In genomic region chr13:52141299-52141698, GRCh38 we compare ENCODE assay signal across 30 cellular contexts. TPM values are rescaled to one million over a fixed set of nuclear protein-coding genes. Genes with fewer than 3 reads are reported as not detected.
DNase-seq lines count a peak whose midpoint lies in the region; ATAC-seq and TF ChIP-seq lines count a peak whose summit lies in the region.
"Had no signal": no experiment of that assay in that cellular context is flagged by ENCODE, and none has a peak within 500 bp of the region (broad histone marks: within the 10 kb centered on the region; RNA-seq: fewer than 3 reads in every experiment).

No MANE protein-coding gene starts in this region.

- no peaks in the 10 kb centered on the region for H4K20me1 ChIP-seq in MM.1S (ENCODE audit: insufficient read depth, low read length)

- H3K9me3 ChIP-seq in MM.1S (replicated peaks; ENCODE audit: insufficient read depth, low read length), result no peaks in the 10 kb centered on the region
- no peaks in the 10 kb centered on the region for H3K9me3 ChIP-seq in BE2C
- H3K9me3 ChIP-seq: breast epithelium, HAP-1, upper lobe of left lung had no signal

- no peaks in the 10 kb centered on the region for H3F3A ChIP-seq in MM.1S (ENCODE audit: insufficient read depth, low read length)

- no peaks in the 10 kb centered on the region for H3K9me2 ChIP-seq in MM.1S (replicated peaks; ENCODE audit: insufficient read depth, low read length)

- H3K36me3 ChIP-seq in MM.1S (replicated peaks; ENCODE audit: insufficient read depth, low read length), result no peaks in the 10 kb centered on the region
- H3K36me3 ChIP-seq in BE2C, result no peaks in the 10 kb centered on the region; the same call in none of the 2 replicates
- H3K36me3 ChIP-seq: breast epithelium, HAP-1 had no signal

- no peak overlapping the region for H3K27ac ChIP-seq in MM.1S (ENCODE audit: low read length)
- H3K27ac ChIP-seq: breast epithelium, epithelial cell of prostate, RWPE1, SK-N-MC, skin epidermis, upper lobe of left lung had no signal

- H3K4me2 ChIP-seq in MM.1S (ENCODE audit: low read depth, low read length), result no peak overlapping the region

- H3K4me3 ChIP-seq in MM.1S (ENCODE audit: low read length) (no peak overlapping the region), BE2C (ENCODE audit: low read depth, low read length) (no peak overlapping the region)
- H3K4me3 ChIP-seq: breast epithelium, HAP-1, lung, SK-N-MC, skin epidermis, upper lobe of left lung had no signal

- no peaks in the 10 kb centered on the region for H3K27me3 ChIP-seq in MM.1S (replicated peaks; ENCODE audit: insufficient read depth, low read length)
- H3K27me3 ChIP-seq in BE2C, result no peaks in the 10 kb centered on the region
- H3K27me3 ChIP-seq: breast epithelium, upper lobe of left lung had no signal

- H3K9ac ChIP-seq in MM.1S (ENCODE audit: low read length), result no peak overlapping the region

- ATAC-seq in left lobe of liver, result peak; percentile 77
- ATAC-seq: stimulated activated naive B cell treated with anti-CD40 and anti-IgM and Interleukin-4, amounts not matched to agents 10 μg/mL and 1 μg/mL and 100 μg/mL, for 72 hours had no signal

- H3K4me1 ChIP-seq in MM.1S (ENCODE audit: low read length), result no peaks in the 10 kb centered on the region
- no peaks in the 10 kb centered on the region for H3K4me1 ChIP-seq in BE2C
- H3K4me1 ChIP-seq: breast epithelium, HAP-1, upper lobe of left lung had no signal

- no peaks in the 10 kb centered on the region for H3K79me2 ChIP-seq in MM.1S (ENCODE audit: low read length)

- H2AFZ ChIP-seq in MM.1S (ENCODE audit: low read length), result no peak overlapping the region

- no peak for TF ChIP-seq CTCF in MM.1S (IDR thresholded peaks at IDR 0.05; ENCODE audit: low read length)
- no peak for TF ChIP-seq CTCF in BE2C (IDR thresholded peaks at IDR 0.05; ENCODE audit: low read depth, low read length)

- DNase-seq in NCI-H82 (lab: John Stamatoyannopoulos, UW) (peak; percentile 59), NCI-H82 treated with DMSO at 0.1 percent for 48 hours (lab: John Stamatoyannopoulos, UW; ENCODE audit: unreplicated experiment) (no peak), dermis blood vessel endothelial cell (peak; percentile 24), left lobe of liver (ENCODE audit: low spot score) (no peak), MM.1S (no peak), middle frontal gyrus (ENCODE audit: extremely low spot score, low spot score) (no peak), BE2C (no peak)
- no peak for DNase-seq in activated CD4-positive, alpha-beta T cell treated with anti-CD3 and anti-CD28 coated beads for 4 hours
- DNase-seq: activated B cell treated with CpG ODN at 0.5 μM for 24 hours; activated CD4-positive, alpha-beta T cell treated with anti-CD3 and anti-CD28 coated beads, Interleukin-2, amount 50 U/mL, for 1 hour; activated effector memory CD4-positive, alpha-beta T cell treated with anti-CD3 and anti-CD28 coated beads, Interleukin-2, amount 50 U/mL, for 16 hours; activated T-cell treated with anti-CD3 and anti-CD28 coated beads, Interleukin-2, amount 50 U/mL, for 24 hours; AML-193; CD4-positive, alpha-beta T cell; head of caudate nucleus; islet precursor cell; NCI-H446; NCI-H748 treated with DMSO at 0.1 percent for 48 hours; nephron progenitor cell; stimulated activated naive B cell treated with anti-CD40 and anti-IgM and Interleukin-4, amounts not matched to agents 10 μg/mL and 1 μg/mL and 100 μg/mL, for 72 hours; T-helper 1 cell had no signal

RNA-seq across cellular contexts. Expression of gene NEK5, which starts 12.4 kb away (rescaled TPM):
- total RNA-seq in dermis blood vessel endothelial cell (0.05 and 0.34 TPM in 2 replicates), left lobe of liver (0.05 TPM)
- 0.45 TPM for polyA plus RNA-seq in BE2C (2012; ENCODE audit: insufficient read depth, insufficient read length, low read depth)
- total RNA-seq: A172, activated B cell treated with CpG ODN at 0.5 μM for 24 hours had no signal

RNA-seq across cellular contexts. Expression of gene NEK3, which starts 18.1 kb away (rescaled TPM):
- 13.2 and 17.9 TPM in 2 replicates for total RNA-seq in dermis blood vessel endothelial cell
- 3.8 TPM for total RNA-seq in left lobe of liver
- 23.4 TPM for polyA plus RNA-seq in BE2C (2012; ENCODE audit: insufficient read depth, insufficient read length, low read depth)

Comparison
In these comparisons a context has a peak if more than half of its experiments do, and no peak if none do; other contexts are left out.
1. DNase-seq: peak in NCI-H82 (single experiment) and dermis blood vessel endothelial cell (single experiment); none in NCI-H82 treated with DMSO at 0.1 percent for 48 hours (single experiment), left lobe of liver (single experiment), MM.1S (single experiment), middle frontal gyrus (single experiment), BE2C (single experiment) and activated CD4-positive, alpha-beta T cell treated with anti-CD3 and anti-CD28 coated beads for 4 hours (0 of 2).